11 cellular contexts compared by ENCODE assay signal in the genomic region with DNA sequence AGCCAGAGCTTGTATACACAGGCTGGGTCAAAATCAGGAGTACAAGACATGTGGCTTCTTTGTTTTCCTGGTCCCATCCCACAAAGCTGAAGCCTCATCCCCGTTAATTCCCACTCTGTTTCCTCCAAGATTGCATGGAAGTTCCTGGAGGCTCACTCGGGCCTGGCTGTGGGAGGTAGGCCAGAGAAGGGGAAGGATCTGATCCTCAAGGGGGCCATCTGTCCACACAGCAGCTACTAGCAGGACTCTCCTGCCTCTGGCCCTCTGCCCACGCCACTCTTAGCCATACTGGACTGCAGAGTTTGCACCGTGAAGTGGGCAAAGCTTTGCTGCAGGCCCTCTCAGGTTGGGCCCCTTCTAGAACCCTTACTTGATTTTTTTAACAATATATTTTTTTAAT.
DNase-seq lines count a peak whose midpoint lies in the region; TF ChIP-seq lines count a peak whose summit lies in the region.
"Had no signal": no experiment of that assay in that cellular context is flagged by ENCODE, and none has a peak within 500 bp of the region (broad histone marks: within the 10 kb centered on the region; RNA-seq: fewer than 3 reads in every experiment).

No MANE protein-coding gene starts in this region.

- no peaks in the 10 kb centered on the region for H3K9me3 ChIP-seq in WERI-Rb-1 (ENCODE audit: severe bottlenecking)

- no peak overlapping the region for H3K27ac ChIP-seq in WERI-Rb-1
- H3K27ac ChIP-seq: epithelial cell of prostate, VCaP had no signal

- no peak overlapping the region for H3K4me3 ChIP-seq in WERI-Rb-1 (ENCODE audit: low read depth, low read length)

- no peaks in the 10 kb centered on the region for H3K27me3 ChIP-seq in WERI-Rb-1 (ENCODE audit: insufficient read depth, low read depth, severe bottlenecking)

- peak; percentile 50; the same call in 1 of the 2 replicates for TF ChIP-seq CTCF in WERI-Rb-1 (IDR thresholded peaks at IDR 0.05; ENCODE audit: low read depth, low read length)

- peak; percentile 9 for DNase-seq in EH (ENCODE audit: low read depth)
- peak; percentile 81 for DNase-seq in WERI-Rb-1
- DNase-seq in inferior parietal cortex (ENCODE audit: extremely low spot score), result peak; percentile 27
- peak; percentile 44 for DNase-seq in putamen (ENCODE audit: low spot score)
- DNase-seq in HCEC 1CT, result no peak
- no peak for DNase-seq in epidermal melanocyte (ENCODE audit: insufficient read length, low spot score)
- DNase-seq in T-helper 2 cell, result no peak
- no peak for DNase-seq in NCI-H1436 (lab: John Stamatoyannopoulos, UW)
- DNase-seq: amniotic stem cell had no signal

- no peaks in the 10 kb centered on the region for H3K36me3 ChIP-seq in WERI-Rb-1

Comparison
In these comparisons a context has a peak if more than half of its experiments do, and no peak if none do; other contexts are left out.
1. DNase-seq: peak in EH (single experiment), WERI-Rb-1 (single experiment), inferior parietal cortex (single experiment) and putamen (single experiment); none in HCEC 1CT (single experiment), epidermal melanocyte (single experiment), T-helper 2 cell (0 of 5) and NCI-H1436 (single experiment).